In genomic region chr1:234770031-234770795, GRCh38 we compare ENCODE assay signal across 11 cellular contexts.
DNase-seq lines count a peak whose midpoint lies in the region; ATAC-seq and TF ChIP-seq lines count a peak whose summit lies in the region.
"Had no signal": no experiment of that assay in that cellular context is flagged by ENCODE, and none has a peak within 500 bp of the region (broad histone marks: within the 10 kb centered on the region; RNA-seq: fewer than 3 reads in every experiment).

No MANE protein-coding gene starts in this region.

- no peaks in the 10 kb centered on the region for H4K20me1 ChIP-seq in BLaER1 treated with 17β-estradiol and CSF1 and Interleukin-3, amounts not matched to agents 10 nM and 100 nM

- DNase-seq in H7 (peak; percentile 75), DMS114 treated with DMSO at 0.1 percent for 48 hours (lab: John Stamatoyannopoulos, UW; ENCODE audit: unreplicated experiment) (no peak), colonic mucosa (no peak)
- DNase-seq in activated T-helper 2 cell treated with anti-CD3 and anti-CD28 coated beads, Interferon-gamma antibody, Interleukin-2, Interleukin-4, amounts not matched to agents 10 μg/mL and 5 μg/mL and 100 μg/mL, durations not matched to agents 14 hours and 24 hours and 36 hours (ENCODE audit: low spot score): no peak
- DNase-seq: DMS153, T-helper 9 cell had no signal

- H3K4me3 Mint-ChIP-seq in activated T-helper 2 cell treated with anti-CD3 and anti-CD28 coated beads, Interferon-gamma antibody, Interleukin-2, Interleukin-4, amounts not matched to agents 10 μg/mL and 5 μg/mL and 100 μg/mL, durations not matched to agents 14 hours and 24 hours and 36 hours (ENCODE audit: low read depth): no peak overlapping the region

- peaks cover 4% of the 10 kb centered on the region for H3K9me3 Mint-ChIP-seq in activated T-helper 2 cell treated with anti-CD3 and anti-CD28 coated beads, Interferon-gamma antibody, Interleukin-2, Interleukin-4, amounts not matched to agents 10 μg/mL and 5 μg/mL and 100 μg/mL, durations not matched to agents 14 hours and 24 hours and 36 hours

- ATAC-seq in GM21717 (IDR thresholded peaks at IDR 0.05; ENCODE audit: unreplicated experiment) (no peak), GM18502 (IDR thresholded peaks at IDR 0.05; ENCODE audit: poor library complexity, unreplicated experiment) (no peak)
- ATAC-seq: GM12878 had no signal

- H3K27me3 Mint-ChIP-seq in activated T-helper 2 cell treated with anti-CD3 and anti-CD28 coated beads, Interferon-gamma antibody, Interleukin-2, Interleukin-4, amounts not matched to agents 10 μg/mL and 5 μg/mL and 100 μg/mL, durations not matched to agents 14 hours and 24 hours and 36 hours (ENCODE audit: low read depth): no peaks in the 10 kb centered on the region

- H3K27ac Mint-ChIP-seq in activated T-helper 2 cell treated with anti-CD3 and anti-CD28 coated beads, Interferon-gamma antibody, Interleukin-2, Interleukin-4, amounts not matched to agents 10 μg/mL and 5 μg/mL and 100 μg/mL, durations not matched to agents 14 hours and 24 hours and 36 hours: peak overlapping the region; percentile 71

- 79 to 80% methylated on average over 14 to 15 of the region's 24 CpGs for WGBS in mesodermal cell (ENCODE audit: insufficient coverage in 2 of 2), 2 experiments

- no peak overlapping the region for H3K4me3 ChIP-seq in BLaER1 treated with 17β-estradiol and CSF1 and Interleukin-3, amounts not matched to agents 10 nM and 100 nM
- H3K4me3 ChIP-seq in H7 (ENCODE audit: insufficient read depth, low read depth, low read length) (no peak overlapping the region), mesodermal cell (ENCODE audit: extremely low read depth, insufficient read depth, low read length, poor library complexity, severe bottlenecking) (no peak overlapping the region), colonic mucosa (no peak overlapping the region)

- H3K27me3 ChIP-seq in BLaER1 treated with 17β-estradiol and CSF1 and Interleukin-3, amounts not matched to agents 10 nM and 100 nM: no peaks in the 10 kb centered on the region
- peaks cover 3% of the 10 kb centered on the region; the same call in 1 of the 2 replicates for H3K27me3 ChIP-seq in H7 (ENCODE audit: control insufficient read depth, insufficient read depth, low read length)
- H3K27me3 ChIP-seq in colonic mucosa: no peaks in the 10 kb centered on the region

- H3K36me3 ChIP-seq in BLaER1 treated with 17β-estradiol and CSF1 and Interleukin-3, amounts not matched to agents 10 nM and 100 nM: no peaks in the 10 kb centered on the region
- H3K36me3 ChIP-seq in H7 (replicated peaks; ENCODE audit: control insufficient read depth, insufficient read depth, low read length) (no peaks in the 10 kb centered on the region), mesodermal cell (ENCODE audit: control insufficient read depth, insufficient read depth, low read length) (no peaks in the 10 kb centered on the region), colonic mucosa (no peaks in the 10 kb centered on the region)

- intact Hi-C loops in activated T-helper 2 cell treated with anti-CD3 and anti-CD28 coated beads, Interferon-gamma antibody, Interleukin-2, Interleukin-4, amounts not matched to agents 10 μg/mL and 5 μg/mL and 100 μg/mL, durations not matched to agents 14 hours and 24 hours and 36 hours (cut with micrococcal nuclease): no loop called here
- intact Hi-C loops in colonic mucosa (cut with DNase I): no loop called here

- H3K4me2 ChIP-seq in BLaER1 treated with 17β-estradiol and CSF1 and Interleukin-3, amounts not matched to agents 10 nM and 100 nM: peak overlapping the region; percentile 64 to 99 (median 86)

- H3K9ac ChIP-seq in BLaER1 treated with 17β-estradiol and CSF1 and Interleukin-3, amounts not matched to agents 10 nM and 100 nM: 0 out of 22 replicates have a peak overlapping the region, but pooled peaks of 5 of the 11 experiments have one; percentile 9 to 28 (median 15)
- no peak overlapping the region for H3K9ac ChIP-seq in colonic mucosa (ENCODE audit: low read depth in 2 of 2, low read length in 2 of 2)

- H3K9me3 ChIP-seq in BLaER1 treated with 17β-estradiol and CSF1 and Interleukin-3, amounts not matched to agents 10 nM and 100 nM (replicated peaks in 1 of 11): peaks cover 0 to 17% (median 0%) of the 10 kb centered on the region in 11 experiments; a peak in 7 of 22 replicates
- H3K9me3 ChIP-seq in mesodermal cell (ENCODE audit: control insufficient read depth, low read length): peaks cover 8% of the 10 kb centered on the region
- H3K9me3 ChIP-seq in colonic mucosa: no peaks in the 10 kb centered on the region

- peaks cover 16% of the 10 kb centered on the region for H3K36me3 Mint-ChIP-seq in activated T-helper 2 cell treated with anti-CD3 and anti-CD28 coated beads, Interferon-gamma antibody, Interleukin-2, Interleukin-4, amounts not matched to agents 10 μg/mL and 5 μg/mL and 100 μg/mL, durations not matched to agents 14 hours and 24 hours and 36 hours (ENCODE audit: low read depth)

- TF ChIP-seq CTCF in colonic mucosa (IDR thresholded peaks at IDR 0.05): no peak

- peaks cover 66 to 74% (median 72%) of the 10 kb centered on the region in 10 experiments for H3K4me1 ChIP-seq in BLaER1 treated with 17β-estradiol and CSF1 and Interleukin-3, amounts not matched to agents 10 nM and 100 nM
- H3K4me1 ChIP-seq in mesodermal cell (ENCODE audit: control insufficient read depth, insufficient read depth, low read length, poor library complexity, severe bottlenecking) (peaks cover 48% of the 10 kb centered on the region), colonic mucosa (peaks cover 3% of the 10 kb centered on the region)

- peak overlapping the region in 9 of 11 experiments; percentile 1 to 98 (median 93); a peak in 17 of 22 replicates for H3K27ac ChIP-seq in BLaER1 treated with 17β-estradiol and CSF1 and Interleukin-3, amounts not matched to agents 10 nM and 100 nM
- peak overlapping the region; percentile 71 for H3K27ac ChIP-seq in mesodermal cell (ENCODE audit: low read depth, low read length, severe bottlenecking)
- H3K27ac ChIP-seq in colonic mucosa: no peak overlapping the region

- peaks cover 71% of the 10 kb centered on the region for H3K4me1 Mint-ChIP-seq in activated T-helper 2 cell treated with anti-CD3 and anti-CD28 coated beads, Interferon-gamma antibody, Interleukin-2, Interleukin-4, amounts not matched to agents 10 μg/mL and 5 μg/mL and 100 μg/mL, durations not matched to agents 14 hours and 24 hours and 36 hours (ENCODE audit: low read depth)
